ENCODE assay signal across 8 cellular contexts in the genomic region with DNA sequence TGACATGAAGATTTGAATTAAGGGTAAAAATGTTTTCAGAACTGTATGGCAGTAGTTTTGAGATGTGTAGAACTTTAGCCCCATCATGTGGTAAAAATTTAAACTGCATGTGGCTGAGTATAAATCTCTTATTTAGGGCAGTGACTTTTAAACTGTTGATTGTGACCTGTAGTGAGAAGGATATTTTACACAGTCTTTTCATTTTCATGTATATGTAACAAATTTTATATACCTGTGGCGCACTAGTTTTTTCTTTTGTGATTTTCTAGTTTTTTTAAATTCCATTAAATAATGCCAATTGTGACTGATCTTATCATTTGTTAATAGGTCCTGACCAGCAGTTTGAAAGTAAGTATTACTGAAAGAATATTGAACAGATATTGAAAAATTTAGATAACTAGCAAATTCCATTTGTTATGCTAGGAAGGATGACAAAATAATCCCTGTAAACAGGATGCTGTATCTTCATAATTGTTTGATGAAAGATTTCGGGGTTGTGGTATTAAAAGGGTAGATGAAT. TPM values are rescaled to one million over a fixed set of nuclear protein-coding genes. Genes with fewer than 3 reads are reported as not detected.
DNase-seq lines count a peak whose midpoint lies in the region; ATAC-seq and TF ChIP-seq lines count a peak whose summit lies in the region.

No MANE protein-coding gene starts in this region.

- TF ChIP-seq CTCF in GM12872 (IDR thresholded peaks at IDR 0.05; ENCODE audit: insufficient read depth, low read depth, low read length) = peak; percentile 62

- no peak overlapping the region for H3K4me3 ChIP-seq in Jurkat, Clone E6-1 (ENCODE audit: low read length)

- ATAC-seq in HG03378 (IDR thresholded peaks at IDR 0.05; ENCODE audit: unreplicated experiment) = no peak

- DNase-seq in Ammon's horn (ENCODE audit: low spot score) = peak; percentile 60
- peak; percentile 62 for DNase-seq in Jurkat, Clone E6-1 (ENCODE audit: low read depth, low spot score)
- peak; percentile 58 for DNase-seq in SK-N-DZ (ENCODE audit: low spot score)
- peak; percentile 65 to 71 for DNase-seq in dermis microvascular lymphatic vessel endothelial cell (ENCODE audit: low read depth in 2 of 2)
- peak; percentile 66 to 77 for DNase-seq in lung microvascular endothelial cell (ENCODE audit: low read depth in 2 of 2)
- DNase-seq in T1000 (lab: John Stamatoyannopoulos, UW) = no peak

RNA-seq across cellular contexts. Expression of a gene that starts 47.2 kb away (rescaled TPM):
- polyA plus RNA-seq in Jurkat, Clone E6-1 (2012; ENCODE audit: insufficient read depth, insufficient read length) = 53.3 TPM
- 72.0 and 77.0 TPM in 2 replicates for polyA plus RNA-seq in SK-N-DZ (2014; cell fraction: cytosol; rRNA removed)
- 67.2 and 96.5 TPM in 2 replicates for polyA plus RNA-seq in SK-N-DZ (2014; cell fraction: nucleus; rRNA removed)
- 40.3 and 44.5 TPM in 2 replicates for total RNA-seq in dermis microvascular lymphatic vessel endothelial cell
- total RNA-seq in lung microvascular endothelial cell = 35.5 and 50.4 TPM in 2 replicates
